In genomic region chr3:156553705-156554356, GRCh38 we compare ENCODE assay signal across 8 cellular contexts. TPM values are rescaled to one million over a fixed set of nuclear protein-coding genes. Genes with fewer than 3 reads are reported as not detected.
A peak's percentile ranks its signal among the peaks of the same experiment; 100 is the strongest.
DNase-seq lines count a peak whose midpoint lies in the region; ATAC-seq, FAIRE-seq and TF ChIP-seq lines count a peak whose summit lies in the region.

No MANE protein-coding gene starts in this region.

- H3K27me3 ChIP-seq in esophagus muscularis mucosa (no peaks in the 10 kb centered on the region), pancreas (no peaks in the 10 kb centered on the region)

- intact Hi-C loops in esophagus muscularis mucosa (cut with DNase I) (loop anchor here (10.0 kb wide), 1 partner anchor 271 kb away; the partner anchor contains the start of gene LEKR1), pancreas (cut with DNase I) (loop anchor here in 1 of 3 donors (10.0 kb wide), 1 partner anchor 121 kb away; the partner anchor contains the start of gene TIPARP)

- FAIRE-seq in pancreas (lab: Jason Lieb, UNC) (no peak), D721Med (lab: Jason Lieb, UNC) (no peak)

- TF ChIP-seq POLR2A in esophagus muscularis mucosa (IDR thresholded peaks at IDR 0.05; ENCODE audit: low read depth): no peak

- H3K4me1 ChIP-seq in esophagus muscularis mucosa (peaks cover 25 to 58% (median 55%) of the 10 kb centered on the region in 4 donors), pancreas (peaks cover 16 to 42% (median 40%) of the 10 kb centered on the region in 3 donors)

- TF ChIP-seq EP300 in esophagus muscularis mucosa (IDR thresholded peaks at IDR 0.05): no peak

- 27% methylated on average over 11 of the region's 11 CpGs for WGBS in esophagus muscularis mucosa
- 10 to 11% methylated on average over 11 of the region's 11 CpGs for WGBS in pancreas, 2 donors

- peak; percentile 41 for DNase-seq in stimulated activated CD4-positive, alpha-beta T cell treated with anti-CD3 and anti-CD28 coated beads, Interleukin-15, amount 100 ng/mL, for 24 hours
- no peak for DNase-seq in stimulated activated CD4-positive, alpha-beta T cell treated with anti-CD3 and anti-CD28 coated beads, Interleukin-4, amount 100 ng/mL, for 1 hour
- no peak for DNase-seq in esophagus muscularis mucosa (ENCODE audit: extremely low spot score)
- peak in 2 of 6 donors; percentile 33 to 52 for DNase-seq in pancreas
- no peak for DNase-seq in 8988T
- DNase-seq in D721Med (ENCODE audit: insufficient read length, low spot score): no peak

- H3K4me3 ChIP-seq in esophagus muscularis mucosa (peak overlapping the region; percentile 75 to 95 (median 79)), pancreas (peak overlapping the region; percentile 50 to 83 (median 76))

- H3K9me3 ChIP-seq in esophagus muscularis mucosa (no peaks in the 10 kb centered on the region), pancreas (no peaks in the 10 kb centered on the region)

- H3K27ac ChIP-seq in esophagus muscularis mucosa (replicated peaks in 1 of 4): peak overlapping the region; percentile 86 to 88 (median 88)
- H3K27ac ChIP-seq in pancreas: peak overlapping the region; percentile 67 to 94 (median 76)

- peaks cover 0 to 26% (median 6%) of the 10 kb centered on the region in 4 donors for H3K36me3 ChIP-seq in esophagus muscularis mucosa
- H3K36me3 ChIP-seq in pancreas: peaks cover 0 to 10% (median 0%) of the 10 kb centered on the region in 3 donors

- no peak for TF ChIP-seq CTCF in esophagus muscularis mucosa (IDR thresholded peaks at IDR 0.05)
- TF ChIP-seq CTCF in pancreas (IDR thresholded peaks at IDR 0.05): no peak
- no peak for TF ChIP-seq CTCF in D721Med (IDR thresholded peaks at IDR 0.05; ENCODE audit: insufficient read depth, missing control alignments)

- ATAC-seq in SK-N-SH treated with all-trans-retinoic acid at 6 μM for 48 hours: peak; percentile 17
- peak; percentile 28 to 64 (median 52) for ATAC-seq in pancreas
- no peak for ATAC-seq in HG02938 (IDR thresholded peaks at IDR 0.05; ENCODE audit: unreplicated experiment)

TF ChIP-seq in SK-N-SH treated with all-trans-retinoic acid at 6 μM for 48 hours, 23 proteins besides CTCF, POLR2A, EP300 and RAD21:
- no peak for TF ChIP-seq TOX (CRISPR knock-in tag; IDR thresholded peaks at IDR 0.05; ENCODE audit: borderline replicate concordance)
- no peak for TF ChIP-seq CREB5 (CRISPR knock-in tag; IDR thresholded peaks at IDR 0.05; ENCODE audit: low read depth)
- TF ChIP-seq ZNF8 (CRISPR knock-in tag; IDR thresholded peaks at IDR 0.05): no peak
- TF ChIP-seq ISL1 (CRISPR knock-in tag; IDR thresholded peaks at IDR 0.05): 0 out of 2 replicates have a peak, but pooled peaks have one; percentile 6
- TF ChIP-seq BACH2 (CRISPR knock-in tag; IDR thresholded peaks at IDR 0.05; ENCODE audit: borderline replicate concordance): no peak

RNA-seq across cellular contexts. Expression of gene SSR3, which starts 1.1 kb away (rescaled TPM):
- total RNA-seq in esophagus muscularis mucosa (100 to 1,000 TPM; 170 to 211 (median 207) TPM), pancreas (100 to 1,000 TPM; 144 to 251 (median 193) TPM)
- 10 to 100 TPM; 91.5 to 96.9 TPM for polyA plus RNA-seq in pancreas
